Comparison of ENCODE assay signal across 30 cellular contexts in the genomic region with DNA sequence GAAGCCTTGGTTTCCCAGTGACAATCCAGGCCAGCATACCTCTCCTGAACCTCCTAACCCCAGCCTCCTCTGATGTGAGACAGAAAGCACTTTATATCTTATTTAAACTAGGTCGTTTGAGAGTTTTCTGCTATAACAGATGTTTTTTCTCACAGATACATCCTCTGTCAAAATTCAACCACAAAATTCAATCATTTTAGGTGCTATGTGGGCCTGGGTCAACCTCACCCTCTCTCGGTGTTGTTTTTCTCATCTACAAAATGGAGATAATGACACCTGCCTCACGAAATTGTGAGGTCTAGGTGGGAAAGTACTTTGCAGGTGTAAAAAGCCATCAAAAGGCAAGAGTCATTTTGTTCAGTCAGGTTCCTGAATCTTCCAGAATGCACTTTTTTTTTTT.
"Had no signal": no experiment of that assay in that cellular context is flagged by ENCODE, and none has a peak within 500 bp of the region (broad histone marks: within the 10 kb centered on the region; RNA-seq: fewer than 3 reads in every experiment).

No MANE protein-coding gene starts in this region.

- H3K36me3 ChIP-seq: adrenal gland, colonic mucosa, esophagus muscularis mucosa, gastroesophageal sphincter, WERI-Rb-1 had no signal

- H3K36me3 Mint-ChIP-seq: activated CD4-positive, alpha-beta memory T cell treated with anti-CD3 and anti-CD28 coated beads for 36 hours; activated CD8-positive, alpha-beta memory T cell treated with anti-CD3 and anti-CD28 coated beads, Interleukin-2, amount 10 ng/mL, durations not matched to agents 7 days and 5 days; activated naive CD4-positive, alpha-beta T cell treated with anti-CD3 and anti-CD28 coated beads, Interleukin-2, amount 50 U/mL, for 24 hours; activated naive CD8-positive, alpha-beta T cell treated with anti-CD3 and anti-CD28 coated beads for 36 hours had no signal

- H3K27me3 ChIP-seq: adrenal gland, body of pancreas, colonic mucosa, esophagus muscularis mucosa, gastroesophageal sphincter had no signal

- H3K4me3 Mint-ChIP-seq: activated B cell treated with CpG ODN at 0.5 μM for 24 hours; activated CD4-positive, alpha-beta memory T cell treated with anti-CD3 and anti-CD28 coated beads for 36 hours; activated CD8-positive, alpha-beta memory T cell treated with anti-CD3 and anti-CD28 coated beads, Interleukin-2, amount 10 ng/mL, durations not matched to agents 7 days and 5 days; activated CD8-positive, alpha-beta T cell treated with anti-CD3 and anti-CD28 coated beads, Interleukin-2, amount 10 ng/mL, durations not matched to agents 7 days and 5 days; activated naive CD4-positive, alpha-beta T cell treated with anti-CD3 and anti-CD28 coated beads for 36 hours; activated naive CD4-positive, alpha-beta T cell treated with anti-CD3 and anti-CD28 coated beads, Interleukin-2, amount 50 U/mL, for 24 hours; activated naive CD8-positive, alpha-beta T cell treated with anti-CD3 and anti-CD28 coated beads for 36 hours; activated naive CD8-positive, alpha-beta T cell treated with anti-CD3 and anti-CD28 coated beads, Interleukin-2, amount 50 U/mL, for 24 hours; activated T-helper 1 cell treated with anti-CD3 and anti-CD28 coated beads, Interleukin-12 subunit alpha, Interleukin-12 subunit beta, Interleukin-2, Interleukin-4 antibody, amounts not matched to agents 30 ng/mL and 10 ng/mL and 1 ng/mL, durations not matched to agents 14 hours and 24 hours and 36 hours; endodermal cell had no signal

- H3K9me3 ChIP-seq: adrenal gland, body of pancreas, colonic mucosa, esophagus muscularis mucosa, gastroesophageal sphincter had no signal

- H3K27me3 Mint-ChIP-seq: activated CD4-positive, alpha-beta memory T cell treated with anti-CD3 and anti-CD28 coated beads for 36 hours; activated CD8-positive, alpha-beta memory T cell treated with anti-CD3 and anti-CD28 coated beads, Interleukin-2, amount 10 ng/mL, durations not matched to agents 7 days and 5 days; activated naive CD4-positive, alpha-beta T cell treated with anti-CD3 and anti-CD28 coated beads, Interleukin-2, amount 50 U/mL, for 24 hours; activated naive CD8-positive, alpha-beta T cell treated with anti-CD3 and anti-CD28 coated beads for 36 hours had no signal

- H3K4me3 ChIP-seq: adrenal gland, body of pancreas, colonic mucosa, esophagus muscularis mucosa, gastroesophageal sphincter had no signal

- H3K4me1 ChIP-seq: adrenal gland, body of pancreas, colonic mucosa had no signal

- H3K27ac ChIP-seq: adrenal gland, body of pancreas, colonic mucosa, esophagus muscularis mucosa, gastroesophageal sphincter, WERI-Rb-1 had no signal

- ATAC-seq: activated CD4-positive, CD25-positive, alpha-beta regulatory T cell treated with anti-CD3 and anti-CD28 coated beads, Interleukin-2, amount 50 U/mL, for 24 hours; activated CD8-positive, alpha-beta memory T cell treated with anti-CD3 and anti-CD28 coated beads, Interleukin-2, amount 10 ng/mL, durations not matched to agents 7 days and 5 days; activated CD8-positive, alpha-beta T cell treated with anti-CD3 and anti-CD28 coated beads, Interleukin-2, amount 10 ng/mL, durations not matched to agents 7 days and 5 days; activated naive CD8-positive, alpha-beta T cell treated with anti-CD3 and anti-CD28 coated beads, Interleukin-2, amount 50 U/mL, for 24 hours; body of pancreas; gastroesophageal sphincter had no signal

- H3K4me1 Mint-ChIP-seq: endodermal cell had no signal

- DNase-seq: activated B cell treated with CpG ODN at 0.5 μM for 24 hours; activated CD4-positive, alpha-beta memory T cell treated with anti-CD3 and anti-CD28 coated beads for 36 hours; activated CD4-positive, alpha-beta T cell treated with anti-CD3 and anti-CD28 coated beads for 48 hours; activated CD8-positive, alpha-beta memory T cell treated with anti-CD3 and anti-CD28 coated beads, Interleukin-2, amount 10 ng/mL, durations not matched to agents 7 days and 5 days; activated CD8-positive, alpha-beta memory T cell treated with anti-CD3 and anti-CD28 coated beads, Interleukin-2, amount 50 U/mL, for 4 hours; activated CD8-positive, alpha-beta T cell treated with anti-CD3 and anti-CD28 coated beads, Interleukin-2, amount 10 ng/mL, durations not matched to agents 7 days and 5 days; activated effector memory CD4-positive, alpha-beta T cell treated with anti-CD3 and anti-CD28 coated beads, Interleukin-2, amount 50 U/mL, for 16 hours; activated naive CD4-positive, alpha-beta T cell treated with anti-CD3 and anti-CD28 coated beads for 36 hours; activated naive CD8-positive, alpha-beta T cell treated with anti-CD3 and anti-CD28 coated beads for 36 hours; activated naive CD8-positive, alpha-beta T cell treated with anti-CD3 and anti-CD28 coated beads, Interleukin-2, amount 50 U/mL, for 24 hours; activated T-cell treated with anti-CD3 and anti-CD28 coated beads, Interleukin-2, amount 50 U/mL, for 1 hour; activated T-cell treated with anti-CD3 and anti-CD28 coated beads, Interleukin-2, amount 50 U/mL, for 48 hours; adrenal gland; amygdala; aorta; body of pancreas; caudate nucleus; cerebellar nuclear complex; colonic mucosa; effector CD8-positive, alpha-beta T cell; erythroblast; foreskin melanocyte; WERI-Rb-1 had no signal

- H3K27ac Mint-ChIP-seq: activated B cell treated with CpG ODN at 0.5 μM for 24 hours; activated CD4-positive, alpha-beta memory T cell treated with anti-CD3 and anti-CD28 coated beads for 36 hours; activated CD8-positive, alpha-beta memory T cell treated with anti-CD3 and anti-CD28 coated beads, Interleukin-2, amount 10 ng/mL, durations not matched to agents 7 days and 5 days; activated CD8-positive, alpha-beta T cell treated with anti-CD3 and anti-CD28 coated beads, Interleukin-2, amount 10 ng/mL, durations not matched to agents 7 days and 5 days; activated naive CD4-positive, alpha-beta T cell treated with anti-CD3 and anti-CD28 coated beads for 36 hours; activated naive CD4-positive, alpha-beta T cell treated with anti-CD3 and anti-CD28 coated beads, Interleukin-2, amount 50 U/mL, for 24 hours; activated naive CD8-positive, alpha-beta T cell treated with anti-CD3 and anti-CD28 coated beads for 36 hours; activated naive CD8-positive, alpha-beta T cell treated with anti-CD3 and anti-CD28 coated beads, Interleukin-2, amount 50 U/mL, for 24 hours; activated T-helper 1 cell treated with anti-CD3 and anti-CD28 coated beads, Interleukin-12 subunit alpha, Interleukin-12 subunit beta, Interleukin-2, Interleukin-4 antibody, amounts not matched to agents 30 ng/mL and 10 ng/mL and 1 ng/mL, durations not matched to agents 14 hours and 24 hours and 36 hours; activated T-helper 2 cell treated with anti-CD3 and anti-CD28 coated beads, Interferon-gamma antibody, Interleukin-2, Interleukin-4, amounts not matched to agents 10 μg/mL and 5 μg/mL and 100 μg/mL, durations not matched to agents 14 hours and 24 hours and 36 hours; endodermal cell had no signal

- H3K9me3 Mint-ChIP-seq: activated B cell treated with CpG ODN at 0.5 μM for 24 hours; activated CD4-positive, alpha-beta memory T cell treated with anti-CD3 and anti-CD28 coated beads for 36 hours; activated naive CD4-positive, alpha-beta T cell treated with anti-CD3 and anti-CD28 coated beads for 36 hours; activated naive CD4-positive, alpha-beta T cell treated with anti-CD3 and anti-CD28 coated beads, Interleukin-2, amount 50 U/mL, for 24 hours; activated naive CD8-positive, alpha-beta T cell treated with anti-CD3 and anti-CD28 coated beads for 36 hours; activated naive CD8-positive, alpha-beta T cell treated with anti-CD3 and anti-CD28 coated beads, Interleukin-2, amount 50 U/mL, for 24 hours; activated T-helper 1 cell treated with anti-CD3 and anti-CD28 coated beads, Interleukin-12 subunit alpha, Interleukin-12 subunit beta, Interleukin-2, Interleukin-4 antibody, amounts not matched to agents 30 ng/mL and 10 ng/mL and 1 ng/mL, durations not matched to agents 14 hours and 24 hours and 36 hours; activated T-helper 2 cell treated with anti-CD3 and anti-CD28 coated beads, Interferon-gamma antibody, Interleukin-2, Interleukin-4, amounts not matched to agents 10 μg/mL and 5 μg/mL and 100 μg/mL, durations not matched to agents 14 hours and 24 hours and 36 hours; endodermal cell had no signal
